ENCODE assay signal across 1 cellular context in the genomic region with DNA sequence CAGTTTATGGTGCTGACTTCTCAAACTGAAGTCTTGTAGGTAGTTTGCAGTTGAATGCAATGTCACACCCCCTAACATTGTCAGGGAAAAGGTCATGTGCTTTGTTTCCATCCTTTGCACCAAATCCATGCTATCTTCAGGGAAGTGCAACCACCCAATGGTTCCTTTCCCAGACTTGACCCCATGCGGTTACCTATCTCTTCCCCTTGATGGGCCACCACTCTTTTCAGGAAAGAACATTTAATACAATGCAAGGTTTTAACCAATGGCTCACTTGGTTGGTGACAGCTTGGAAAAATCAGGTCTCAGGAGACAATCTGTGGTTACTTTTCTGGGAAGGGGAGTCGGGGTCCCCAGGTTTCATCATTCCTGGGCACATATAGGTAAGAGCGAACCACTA.
TF ChIP-seq lines count a peak whose summit lies in the region.

No MANE protein-coding gene starts in this region.

TF ChIP-seq in SK-N-SH, 30 proteins besides CTCF, POLR2A, EP300 and RAD21 (continued from another document):
- no peak for TF ChIP-seq FOSL2 (IDR thresholded peaks at IDR 0.05; ENCODE audit: borderline replicate concordance, low read depth)
- TF ChIP-seq MEF2A (IDR thresholded peaks at IDR 0.05; ENCODE audit: borderline replicate concordance, low read depth): no peak
- no peak for TF ChIP-seq PBX3 (IDR thresholded peaks at IDR 0.05)
- no peak for TF ChIP-seq TAF1 (IDR thresholded peaks at IDR 0.05; ENCODE audit: borderline replicate concordance, low read depth, low read length)
- TF ChIP-seq SIN3A (IDR thresholded peaks at IDR 0.05; ENCODE audit: borderline replicate concordance, low read depth, low read length): no peak
- no peak for TF ChIP-seq NRF1 (IDR thresholded peaks at IDR 0.05; ENCODE audit: low read depth, low read length)
- no peak for TF ChIP-seq NFIC (IDR thresholded peaks at IDR 0.05; ENCODE audit: borderline replicate concordance)
- no peak for TF ChIP-seq CHD2 (IDR thresholded peaks at IDR 0.05; ENCODE audit: low read length, partially characterized antibody)
